In the genomic region with DNA sequence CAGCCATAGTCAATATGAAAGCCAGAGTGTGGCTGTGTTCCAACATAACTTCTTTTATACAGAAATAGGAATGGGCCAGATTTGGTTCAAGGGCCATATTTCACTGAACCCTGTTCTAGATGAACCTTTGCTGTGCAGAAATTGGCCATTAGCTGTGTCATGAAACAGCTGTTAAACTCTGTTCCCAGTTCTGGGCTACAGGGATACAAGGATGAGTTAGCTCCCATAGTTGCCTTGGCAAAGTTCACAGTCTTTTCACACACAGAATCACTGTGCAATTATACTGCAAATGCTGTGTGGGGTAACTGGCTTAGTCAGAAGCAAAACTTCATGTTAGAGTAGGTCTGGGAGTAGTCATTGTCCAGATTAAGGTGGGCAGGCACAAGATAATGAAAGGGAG, we compare ENCODE assay signal across 12 cellular contexts.
"Had no signal": no experiment of that assay in that cellular context is flagged by ENCODE, and none has a peak within 500 bp of the region (broad histone marks: within the 10 kb centered on the region; RNA-seq: fewer than 3 reads in every experiment).

No MANE protein-coding gene starts in this region.

- H3K27me3 ChIP-seq: ovary, tibial artery, uterus had no signal

- H3K36me3 ChIP-seq: ovary, tibial artery, uterus had no signal

- H3K9me3 ChIP-seq: ovary, tibial artery, uterus had no signal

- ATAC-seq: activated CD4-positive, alpha-beta T cell treated with anti-CD3 and anti-CD28 coated beads for 36 hours; T-cell had no signal

- H3K27ac ChIP-seq: ovary, uterus, VCaP had no signal

- DNase-seq: activated CD4-positive, alpha-beta T cell treated with anti-CD3 and anti-CD28 coated beads for 36 hours; activated naive CD4-positive, alpha-beta T cell treated with Interleukin-2 at 50 U/mL for 16 hours; cortex of kidney; effector CD8-positive, alpha-beta T cell; hippocampal formation; kidney glomerular epithelial cell; ovary; T-cell; T1000; tibial artery; uterus had no signal

- H3K4me3 ChIP-seq: ovary, tibial artery, uterus had no signal

- H3K4me1 ChIP-seq: uterus had no signal
